In genomic region chr6:169009658-169010057, GRCh38 we compare ENCODE assay signal across 1 cellular context.
TF ChIP-seq lines count a peak whose summit lies in the region.

No MANE protein-coding gene starts in this region.

TF ChIP-seq in H1, 55 proteins besides CTCF, POLR2A, EP300 and RAD21 (continued from another document):
- TF ChIP-seq BACH1 (IDR thresholded peaks at IDR 0.05; ENCODE audit: low read length), result no peak
- no peak for TF ChIP-seq SAP30 (IDR thresholded peaks at IDR 0.05; ENCODE audit: insufficient read depth, insufficient replicate concordance, low read length)
- TF ChIP-seq RXRA (IDR thresholded peaks at IDR 0.05; ENCODE audit: insufficient read depth, low read depth, low read length), result no peak
- no peak for TF ChIP-seq BCL11A (IDR thresholded peaks at IDR 0.05; ENCODE audit: low read depth in 2 of 2, low read length in 2 of 2)
- TF ChIP-seq KDM4A (IDR thresholded peaks at IDR 0.05; ENCODE audit: low read depth, low read length, severe bottlenecking), result no peak
